Comparison of ENCODE assay signal across 15 cellular contexts in the genomic region with DNA sequence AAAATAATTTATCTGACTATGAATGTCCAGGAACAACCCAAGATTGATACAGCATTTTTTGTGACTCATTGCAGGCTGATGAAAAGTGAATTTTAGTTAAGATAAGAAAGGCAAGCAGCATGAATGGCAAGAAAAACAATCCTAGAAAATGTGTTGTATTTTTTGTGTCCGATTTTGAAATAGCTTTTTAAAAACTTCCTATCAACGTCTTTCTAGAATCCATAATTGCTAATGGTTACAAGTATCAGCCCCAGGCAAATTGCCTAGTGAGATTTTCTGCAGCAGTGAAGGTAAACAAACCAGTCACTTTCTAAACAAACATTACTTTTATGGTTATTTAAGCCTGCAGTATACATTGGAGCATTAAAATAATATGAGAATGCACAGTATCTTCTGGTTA.
DNase-seq lines count a peak whose midpoint lies in the region; ATAC-seq, FAIRE-seq and TF ChIP-seq lines count a peak whose summit lies in the region.
"Had no signal": no experiment of that assay in that cellular context is flagged by ENCODE, and none has a peak within 500 bp of the region (broad histone marks: within the 10 kb centered on the region; RNA-seq: fewer than 3 reads in every experiment).

No MANE protein-coding gene starts in this region.

- no peak for DNase-seq in DND-41
- peak; percentile 38 for DNase-seq in NCI-H1105 (lab: John Stamatoyannopoulos, UW)
- DNase-seq in SK-N-MC (ENCODE audit: low read depth, low spot score) = no peak
- no peak for DNase-seq in NCI-H1694 (lab: John Stamatoyannopoulos, UW)
- DNase-seq in middle frontal gyrus (ENCODE audit: extremely low spot score, low spot score) = no peak
- DNase-seq in sigmoid colon = no peak
- DNase-seq: activated CD8-positive, alpha-beta memory T cell treated with anti-CD3 and anti-CD28 coated beads, Interleukin-2, amount 50 U/mL, for 48 hours; CD8-positive, alpha-beta memory T cell; colonic mucosa; esophagus squamous epithelium; NCI-H187; spleen had no signal

- H3K9me3 ChIP-seq in DND-41 (ENCODE audit: insufficient read depth, low read length, severe bottlenecking) (no peaks in the 10 kb centered on the region), SK-N-MC (ENCODE audit: low read depth, low read length) (0 out of 2 replicates have a peak, but pooled peaks cover 2% of the 10 kb centered on the region), sigmoid colon (no peaks in the 10 kb centered on the region)
- H3K9me3 ChIP-seq: colonic mucosa, esophagus squamous epithelium, spleen, suprapubic skin had no signal

- peak; percentile 56 for FAIRE-seq in islet of Langerhans (lab: Jason Lieb, UNC)

- ATAC-seq in DND-41 (ENCODE audit: insufficient read depth, low read depth) = no peak
- no peak for ATAC-seq in GM21367 (IDR thresholded peaks at IDR 0.05; ENCODE audit: unreplicated experiment)

- H3K27ac ChIP-seq in DND-41 (ENCODE audit: low read length) (peak overlapping the region; percentile 12), SK-N-MC (peak overlapping the region; percentile 100), sigmoid colon (no peak overlapping the region)
- H3K27ac ChIP-seq: colonic mucosa, esophagus squamous epithelium, suprapubic skin had no signal

- TF ChIP-seq POLR2A in sigmoid colon (IDR thresholded peaks at IDR 0.05) = no peak

- no peak overlapping the region for H2AFZ ChIP-seq in DND-41 (ENCODE audit: low read depth, low read length)

- TF ChIP-seq CTCF in DND-41 (IDR thresholded peaks at IDR 0.05; ENCODE audit: borderline replicate concordance, extremely low read depth, low read length, poor library complexity, severe bottlenecking) (no peak), sigmoid colon (IDR thresholded peaks at IDR 0.05) (no peak)

- peaks cover 78% of the 10 kb centered on the region for H4K20me1 ChIP-seq in DND-41 (ENCODE audit: insufficient read depth, low read length)

- no peak overlapping the region for H3K9ac ChIP-seq in DND-41 (ENCODE audit: low read depth, low read length)
- peak overlapping the region; percentile 8 for H3K9ac ChIP-seq in SK-N-MC (ENCODE audit: insufficient read length)

- no peaks in the 10 kb centered on the region for H3K27me3 ChIP-seq in DND-41 (ENCODE audit: insufficient read depth, low read length, poor library complexity)
- H3K27me3 ChIP-seq in sigmoid colon = no peaks in the 10 kb centered on the region
- H3K27me3 ChIP-seq: colonic mucosa, esophagus squamous epithelium, spleen, suprapubic skin had no signal

- WGBS in sigmoid colon, 2 donors = 31 to 65% methylated on average over 2 of the region's 2 CpGs

- H3K4me1 ChIP-seq in DND-41 (ENCODE audit: insufficient read depth, low read length) (peaks cover 76% of the 10 kb centered on the region), sigmoid colon (no peaks in the 10 kb centered on the region)
- H3K4me1 ChIP-seq: colonic mucosa, esophagus squamous epithelium, suprapubic skin had no signal

- H3K4me3 ChIP-seq in DND-41 (ENCODE audit: low read depth in 1 of 2, low read length in 2 of 2) (no peak overlapping the region), SK-N-MC (peak overlapping the region; percentile 44), sigmoid colon (no peak overlapping the region)
- H3K4me3 ChIP-seq: colonic mucosa, esophagus squamous epithelium, spleen, suprapubic skin had no signal

- peak overlapping the region; percentile 1; the same call in 1 of the 2 replicates for H3K4me2 ChIP-seq in DND-41 (ENCODE audit: insufficient read depth, low read length)

- peaks cover 100% of the 10 kb centered on the region for H3K79me2 ChIP-seq in DND-41 (ENCODE audit: insufficient read depth, low read length)

- peaks cover 98% of the 10 kb centered on the region for H3K36me3 ChIP-seq in DND-41 (ENCODE audit: insufficient read depth, low read length)
- H3K36me3 ChIP-seq in SK-N-MC (ENCODE audit: insufficient read depth, low read length) = peaks cover 80% of the 10 kb centered on the region
- no peaks in the 10 kb centered on the region for H3K36me3 ChIP-seq in sigmoid colon
- H3K36me3 ChIP-seq: colonic mucosa, esophagus squamous epithelium, spleen, suprapubic skin had no signal

- no peak for TF ChIP-seq EP300 in sigmoid colon (IDR thresholded peaks at IDR 0.05)

- intact Hi-C loops in sigmoid colon (cut with DNase I) = no loop called here

Comparison
In these comparisons a context has a peak if more than half of its experiments do, and no peak if none do; other contexts are left out.
1. H3K27ac ChIP-seq: peak in DND-41 (single experiment) and SK-N-MC (single experiment); none in sigmoid colon (0 of 4).